Comparison of ENCODE assay signal across 9 cellular contexts in the genomic region with DNA sequence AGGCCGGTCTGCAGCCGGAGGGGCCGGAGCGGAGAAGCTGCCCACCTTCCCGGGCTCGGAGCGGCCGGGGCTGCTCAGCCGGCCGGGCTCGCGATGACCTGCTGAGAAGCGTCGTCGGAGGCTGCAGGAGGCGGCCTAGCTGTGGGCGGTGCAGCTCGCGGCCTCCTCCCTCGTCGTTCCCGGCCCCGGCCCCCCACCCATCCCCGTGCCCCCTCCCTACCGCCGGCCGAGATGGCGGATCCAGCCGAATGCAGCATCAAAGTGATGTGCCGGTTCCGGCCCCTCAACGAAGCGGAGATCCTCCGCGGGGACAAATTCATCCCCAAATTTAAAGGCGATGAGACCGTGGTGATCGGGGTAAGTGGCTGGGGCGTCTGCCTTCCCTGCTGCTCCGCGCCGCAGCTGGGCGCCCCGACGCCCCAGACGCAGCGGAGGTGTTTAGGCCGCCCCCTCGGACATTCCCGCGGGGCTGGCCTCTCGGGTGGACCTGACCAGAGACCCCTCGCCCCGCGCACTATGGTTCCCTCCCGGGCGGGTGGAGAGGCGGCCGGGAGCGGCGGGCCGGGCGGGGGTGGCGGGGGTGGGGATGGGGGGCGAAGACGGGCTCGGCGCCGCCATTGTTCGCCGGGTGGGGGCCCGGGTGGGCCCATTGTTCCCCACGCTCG. TPM values are rescaled to one million over a fixed set of nuclear protein-coding genes. Genes with fewer than 3 reads are reported as not detected.
A peak's percentile ranks its signal among the peaks of the same experiment; 100 is the strongest.
DNase-seq lines count a peak whose midpoint lies in the region; ATAC-seq and TF ChIP-seq lines count a peak whose summit lies in the region.
"Had no signal": no experiment of that assay in that cellular context is flagged by ENCODE, and none has a peak within 500 bp of the region (broad histone marks: within the 10 kb centered on the region; RNA-seq: fewer than 3 reads in every experiment).

No MANE protein-coding gene starts in this region.

- no peak for DNase-seq in dedifferentiated amniotic fluid mesenchymal stem cell (ENCODE audit: extremely low spot score)
- no peak for DNase-seq in NCI-H1694 (lab: John Stamatoyannopoulos, UW)

- H2AFZ ChIP-seq in ACC112 (ENCODE audit: low read length, unreplicated experiment) (no peak overlapping the region), SU-DHL-6 (ENCODE audit: low read depth, low read length, severe bottlenecking) (peak overlapping the region; percentile 52)

- H3K36me3 ChIP-seq in ACC112 (ENCODE audit: insufficient read depth, low read length) (no peaks in the 10 kb centered on the region), SU-DHL-6 (ENCODE audit: low read length) (no peaks in the 10 kb centered on the region), gastroesophageal sphincter (no peaks in the 10 kb centered on the region), skeletal muscle satellite cell (ENCODE audit: insufficient read depth, low read length) (no peaks in the 10 kb centered on the region)

- TF ChIP-seq EP300 in gastroesophageal sphincter (IDR thresholded peaks at IDR 0.05): no peak

- no peaks in the 10 kb centered on the region for H3K79me2 ChIP-seq in ACC112 (ENCODE audit: control insufficient read depth, insufficient read depth, low read length, unreplicated experiment)
- no peaks in the 10 kb centered on the region for H3K79me2 ChIP-seq in SU-DHL-6 (ENCODE audit: insufficient read depth, low read length)

- no peak for TF ChIP-seq POLR2A in gastroesophageal sphincter (IDR thresholded peaks at IDR 0.05)

- H3K9me3 ChIP-seq in SU-DHL-6 (ENCODE audit: insufficient read depth, low read length) (no peaks in the 10 kb centered on the region), gastroesophageal sphincter (peaks cover 0 to 6% (median 0%) of the 10 kb centered on the region in 3 donors), skeletal muscle satellite cell (replicated peaks; ENCODE audit: low read length) (no peaks in the 10 kb centered on the region)

- H3K4me2 ChIP-seq in SU-DHL-6 (ENCODE audit: low read depth, low read length, poor library complexity, severe bottlenecking): peak overlapping the region; percentile 65
- peak overlapping the region; percentile 74 for H3K4me2 ChIP-seq in skeletal muscle satellite cell (ENCODE audit: low read length)

- no peaks in the 10 kb centered on the region for H3K4me1 ChIP-seq in ACC112 (ENCODE audit: control insufficient read depth, insufficient read depth, low read length, unreplicated experiment)
- peaks cover 0 to 32% (median 19%) of the 10 kb centered on the region in 3 donors for H3K4me1 ChIP-seq in gastroesophageal sphincter
- peaks cover 4% of the 10 kb centered on the region for H3K4me1 ChIP-seq in skeletal muscle satellite cell (ENCODE audit: control insufficient read depth, insufficient read depth, low read length)

- peaks cover 73% of the 10 kb centered on the region for H3K27me3 ChIP-seq in ACC112 (ENCODE audit: insufficient read depth, low read length)
- H3K27me3 ChIP-seq in SU-DHL-6 (ENCODE audit: low read length): no peaks in the 10 kb centered on the region
- H3K27me3 ChIP-seq in gastroesophageal sphincter: peaks cover 55% of the 10 kb centered on the region
- peaks cover 36% of the 10 kb centered on the region for H3K27me3 ChIP-seq in skeletal muscle satellite cell (ENCODE audit: control insufficient read depth, insufficient read depth, low read length)

- ATAC-seq in GM18498 (IDR thresholded peaks at IDR 0.05; ENCODE audit: unreplicated experiment): peak; percentile 34
- peak; percentile 30 for ATAC-seq in HG02852 (IDR thresholded peaks at IDR 0.05; ENCODE audit: unreplicated experiment)
- peak; percentile 27 for ATAC-seq in gastroesophageal sphincter

- H3K27ac ChIP-seq in ACC112 (ENCODE audit: low read depth, low read length) (no peak overlapping the region), SU-DHL-6 (ENCODE audit: low read depth, low read length) (no peak overlapping the region), gastroesophageal sphincter (no peak overlapping the region)
- H3K27ac ChIP-seq: epithelial cell of prostate had no signal

- no peaks in the 10 kb centered on the region for H3F3A ChIP-seq in SU-DHL-6 (ENCODE audit: insufficient read depth)

- whole genome bisulfite sequencing in gastroesophageal sphincter (ENCODE audit: low coverage in 1 of 2), 2 donors: no CpG with 5 or more reads among the region's 74 CpGs

- no peak for TF ChIP-seq CTCF in SU-DHL-6 (IDR thresholded peaks at IDR 0.05; ENCODE audit: insufficient read depth, low read length, poor library complexity, severe bottlenecking)
- TF ChIP-seq CTCF in gastroesophageal sphincter (IDR thresholded peaks at IDR 0.05): no peak

- H3K9me2 ChIP-seq in SU-DHL-6 (replicated peaks; ENCODE audit: insufficient read depth, low read length): no peaks in the 10 kb centered on the region

- H3K4me3 ChIP-seq in ACC112 (ENCODE audit: low read depth, low read length): peak overlapping the region; percentile 42
- H3K4me3 ChIP-seq in SU-DHL-6 (ENCODE audit: insufficient read depth, low read length, poor library complexity, severe bottlenecking): peak overlapping the region; percentile 54
- H3K4me3 ChIP-seq in gastroesophageal sphincter: peak overlapping the region; percentile 33 to 66
- H3K4me3 ChIP-seq in skeletal muscle satellite cell (ENCODE audit: low read length): peak overlapping the region; percentile 47

- H4K20me1 ChIP-seq in SU-DHL-6 (ENCODE audit: low read depth, low read length): no peaks in the 10 kb centered on the region

- peak overlapping the region; percentile 38; the same call in 1 of the 2 replicates for H3K9ac ChIP-seq in SU-DHL-6 (ENCODE audit: low read length)
- no peak overlapping the region for H3K9ac ChIP-seq in skeletal muscle satellite cell (ENCODE audit: low read depth, low read length)

RNA-seq across cellular contexts. Expression of gene KIF5C, which starts 0.5 kb away (rescaled TPM):
- total RNA-seq in gastroesophageal sphincter: 1 to 10 TPM; 3.3 to 6.6 (median 4.5) TPM
- under 0.01 and 0.51 TPM in 2 replicates for total RNA-seq in skeletal muscle satellite cell (2012; rRNA removed)
